8 cellular contexts compared by ENCODE assay signal in the genomic region with DNA sequence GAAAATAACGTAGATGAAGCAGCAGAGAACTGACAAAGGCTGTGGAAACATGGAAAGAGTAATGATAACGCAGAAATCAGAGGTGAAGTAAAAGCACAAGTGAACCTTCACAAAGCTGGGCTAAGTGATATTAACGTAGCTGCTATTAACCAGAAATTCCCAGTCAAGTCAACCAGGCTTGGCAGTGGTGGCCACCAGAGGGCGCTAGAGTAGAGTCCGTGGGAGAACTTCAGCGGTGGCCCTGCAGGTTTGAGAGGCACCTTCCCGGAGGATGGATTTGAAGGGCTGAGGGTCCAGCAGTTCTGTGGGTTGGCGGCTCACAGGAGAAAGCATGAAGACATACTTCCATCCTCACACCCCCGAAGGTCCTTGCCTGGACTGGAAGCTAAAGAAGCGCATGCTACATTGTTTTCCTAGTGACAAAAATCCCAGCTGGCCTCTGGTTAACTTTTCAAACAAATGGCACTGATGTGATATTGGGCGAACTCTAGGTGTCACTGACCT.
DNase-seq lines count a peak whose midpoint lies in the region; ATAC-seq and TF ChIP-seq lines count a peak whose summit lies in the region.

No MANE protein-coding gene starts in this region.

- no peaks in the 10 kb centered on the region for H3K36me3 Mint-ChIP-seq in endothelial cell (ENCODE audit: low read depth, unreplicated experiment)

- no peaks in the 10 kb centered on the region for H3K79me2 ChIP-seq in DOHH2 (ENCODE audit: control insufficient read depth, low read length)

- H3K4me1 ChIP-seq in DOHH2 (ENCODE audit: control insufficient read depth, low read length) (no peaks in the 10 kb centered on the region), NT2/D1 (ENCODE audit: insufficient read depth, insufficient read length) (peaks cover 4% of the 10 kb centered on the region)

- no peaks in the 10 kb centered on the region for H4K20me1 ChIP-seq in DOHH2 (ENCODE audit: control insufficient read depth, insufficient read depth, low read depth, low read length)

- H3K4me3 ChIP-seq in DOHH2 (ENCODE audit: low read length) = no peak overlapping the region
- no peak overlapping the region for H3K4me3 ChIP-seq in NT2/D1 (ENCODE audit: insufficient read length, low read depth)

- ATAC-seq in HG02938 (IDR thresholded peaks at IDR 0.05; ENCODE audit: unreplicated experiment) = no peak

- peaks cover 16% of the 10 kb centered on the region for H3K4me1 Mint-ChIP-seq in endothelial cell (ENCODE audit: unreplicated experiment)

- H3K9me2 ChIP-seq in DOHH2 (replicated peaks; ENCODE audit: control insufficient read depth, low read length) = no peaks in the 10 kb centered on the region

- no peak overlapping the region for H3K27ac ChIP-seq in DOHH2 (ENCODE audit: low read depth, low read length)

- peaks cover 3% of the 10 kb centered on the region for H3K27me3 Mint-ChIP-seq in endothelial cell (ENCODE audit: unreplicated experiment)

- no peaks in the 10 kb centered on the region for H3K36me3 ChIP-seq in DOHH2 (ENCODE audit: control insufficient read depth, low read length)
- H3K36me3 ChIP-seq in NT2/D1 (ENCODE audit: insufficient read depth, insufficient read length, low read length) = no peaks in the 10 kb centered on the region

- H3K27ac Mint-ChIP-seq in endothelial cell (ENCODE audit: unreplicated experiment) = no peak overlapping the region

- H3K9me3 Mint-ChIP-seq in endothelial cell (ENCODE audit: unreplicated experiment) = no peaks in the 10 kb centered on the region

- DNase-seq in HuH-7 (ENCODE audit: low spot score) = peak; percentile 69
- peak; percentile 92 for DNase-seq in NT2/D1 (ENCODE audit: low read depth, low spot score)
- peak; percentile 86 for DNase-seq in activated CD8-positive, alpha-beta memory T cell treated with anti-CD3 and anti-CD28 coated beads, Interleukin-2, amount 50 U/mL, for 4 hours
- peak; percentile 96 for DNase-seq in endothelial cell (ENCODE audit: low spot score)
- peak; percentile 95 for DNase-seq in midbrain (lab: John Stamatoyannopoulos, UW)
- peak; percentile 87 for DNase-seq in stimulated activated CD8-positive, alpha-beta memory T cell treated with anti-CD3 and anti-CD28 coated beads, Interleukin-15, amount 100 ng/mL, for 1 hour (ENCODE audit: low read depth)

- no peak overlapping the region for H3K4me2 ChIP-seq in DOHH2 (ENCODE audit: low read length)

- peak overlapping the region; percentile 0 for H3K4me3 Mint-ChIP-seq in endothelial cell (ENCODE audit: unreplicated experiment)

- no peaks in the 10 kb centered on the region for H3F3A ChIP-seq in DOHH2 (ENCODE audit: control insufficient read depth, insufficient read depth)

- peak overlapping the region; percentile 47 for H3K9ac ChIP-seq in NT2/D1 (ENCODE audit: insufficient read length, low read depth)

- H3K27me3 ChIP-seq in DOHH2 (ENCODE audit: control insufficient read depth, low read length) (no peaks in the 10 kb centered on the region; the same call in 1 of the 2 replicates), NT2/D1 (ENCODE audit: insufficient read depth, insufficient read length) (no peaks in the 10 kb centered on the region)

- TF ChIP-seq CTCF in DOHH2 (IDR thresholded peaks at IDR 0.05; ENCODE audit: low read depth, low read length, poor library complexity, severe bottlenecking) = peak; percentile 90
- peak; percentile 95 for TF ChIP-seq CTCF in endothelial cell (IDR thresholded peaks at IDR 0.05; ENCODE audit: unreplicated experiment)

- H3K9me3 ChIP-seq in DOHH2 (ENCODE audit: control insufficient read depth, insufficient read depth, low read length) (no peaks in the 10 kb centered on the region), NT2/D1 (ENCODE audit: insufficient read depth, low read length) (no peaks in the 10 kb centered on the region)
